ENCODE assay signal across 9 cellular contexts in the genomic region with DNA sequence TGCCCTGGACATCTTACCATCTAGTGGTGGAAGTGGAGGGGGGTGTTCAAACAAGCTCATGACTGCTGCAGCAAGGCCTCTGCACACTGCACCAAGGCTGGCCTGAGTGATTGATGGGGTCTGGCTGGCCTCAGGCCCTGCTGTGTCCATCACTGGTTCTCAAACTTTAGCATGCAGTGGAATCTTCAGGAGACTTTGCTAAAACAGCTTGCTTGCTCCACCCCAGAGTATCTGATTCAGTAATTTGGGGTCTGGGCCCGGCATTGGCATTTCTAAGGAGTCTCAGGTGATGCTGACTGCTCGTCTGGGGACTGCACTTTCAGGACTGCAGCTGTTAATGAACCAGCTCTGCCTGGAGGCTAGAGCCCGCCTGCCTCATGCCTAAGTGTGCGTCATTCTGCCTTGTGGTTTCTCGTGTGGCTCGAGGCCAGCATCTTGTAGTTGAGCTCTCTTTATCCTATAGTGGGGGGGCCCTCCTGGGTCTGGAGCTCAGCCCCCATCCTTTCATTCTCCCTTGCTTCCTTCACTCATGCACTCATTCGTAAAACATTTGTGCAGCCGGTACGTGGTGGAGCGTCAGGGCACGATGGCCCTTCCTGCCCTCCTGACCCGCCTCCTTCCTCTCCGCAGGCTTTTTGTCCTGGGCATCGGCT. TPM values are rescaled to one million over a fixed set of nuclear protein-coding genes. Genes with fewer than 3 reads are reported as not detected.
DNase-seq lines count a peak whose midpoint lies in the region; ATAC-seq, FAIRE-seq and TF ChIP-seq lines count a peak whose summit lies in the region.
"Had no signal": no experiment of that assay in that cellular context is flagged by ENCODE, and none has a peak within 500 bp of the region (broad histone marks: within the 10 kb centered on the region; RNA-seq: fewer than 3 reads in every experiment).

No MANE protein-coding gene starts in this region.

- peaks cover 29% of the 10 kb centered on the region for H3K4me1 ChIP-seq in endothelial cell of umbilical vein (ENCODE audit: control insufficient read depth, extremely low read depth, insufficient read depth, low read length)

- H3K27ac ChIP-seq in endothelial cell of umbilical vein (ENCODE audit: insufficient read depth, low read depth, low read length): peak overlapping the region; percentile 60

- H3K36me3 Mint-ChIP-seq in stimulated activated effector memory CD8-positive, alpha-beta T cell treated with anti-CD3 and anti-CD28 coated beads, Interleukin-12 subunit alpha, Interleukin-12 subunit beta, amount 100 ng/mL, for 72 hours: no peaks in the 10 kb centered on the region
- H3K36me3 Mint-ChIP-seq: CD4-positive, CD25-positive, alpha-beta regulatory T cell had no signal

- no peak overlapping the region for H3K4me3 Mint-ChIP-seq in stimulated activated effector memory CD8-positive, alpha-beta T cell treated with anti-CD3 and anti-CD28 coated beads, Interleukin-12 subunit alpha, Interleukin-12 subunit beta, amount 100 ng/mL, for 72 hours

- no peak overlapping the region for H2AFZ ChIP-seq in endothelial cell of umbilical vein (ENCODE audit: low read depth, low read length)

- no peak overlapping the region for H3K4me3 ChIP-seq in endothelial cell of umbilical vein (replicated peaks in 1 of 3; ENCODE audit: insufficient read depth in 1 of 3, low read depth in 1 of 3, low read length in 3 of 3)

- no peaks in the 10 kb centered on the region for H3K9me1 ChIP-seq in endothelial cell of umbilical vein (replicated peaks; ENCODE audit: control insufficient read depth, extremely low read depth, insufficient read depth, low read length)

- FAIRE-seq in endothelial cell of umbilical vein (lab: Jason Lieb, UNC) (peak; percentile 97), D721Med (lab: Jason Lieb, UNC) (no peak)

- peak; percentile 36 for ATAC-seq in stimulated activated effector memory CD8-positive, alpha-beta T cell treated with anti-CD3 and anti-CD28 coated beads, Interleukin-12 subunit alpha, Interleukin-12 subunit beta, amount 100 ng/mL, for 72 hours
- no peak for ATAC-seq in GM19397 (IDR thresholded peaks at IDR 0.05; ENCODE audit: unreplicated experiment)
- no peak for ATAC-seq in HG03354 (IDR thresholded peaks at IDR 0.05; ENCODE audit: poor library complexity, severe bottlenecking, unreplicated experiment)

- peak overlapping the region; percentile 11 for H3K9ac ChIP-seq in endothelial cell of umbilical vein (replicated peaks; ENCODE audit: extremely low read depth, insufficient read depth, low read length)

- peaks cover 13% of the 10 kb centered on the region for H3K4me1 Mint-ChIP-seq in stimulated activated effector memory CD8-positive, alpha-beta T cell treated with anti-CD3 and anti-CD28 coated beads, Interleukin-12 subunit alpha, Interleukin-12 subunit beta, amount 100 ng/mL, for 72 hours

- no peak for TF ChIP-seq CTCF in endothelial cell of umbilical vein (IDR thresholded peaks at IDR 0.05; ENCODE audit: extremely low read depth in 1 of 2, insufficient read depth in 1 of 2, low read depth in 1 of 2, low read length in 2 of 2)
- no peak for TF ChIP-seq CTCF in D721Med (IDR thresholded peaks at IDR 0.05; ENCODE audit: insufficient read depth, missing control alignments)

- peak; percentile 10 for DNase-seq in SIG-M5 treated with dmso at 0.1 percent for 504 hours (lab: John Stamatoyannopoulos, UW; ENCODE audit: unreplicated experiment)
- DNase-seq in SIG-M5 (lab: John Stamatoyannopoulos, UW): no peak
- DNase-seq in OCI-M1 (lab: John Stamatoyannopoulos, UW): peak; percentile 9
- peak; percentile 72 for DNase-seq in endothelial cell of umbilical vein (ENCODE audit: low read depth, low spot score)
- no peak for DNase-seq in stimulated activated effector memory CD8-positive, alpha-beta T cell treated with anti-CD3 and anti-CD28 coated beads, Interleukin-12 subunit alpha, Interleukin-12 subunit beta, amount 100 ng/mL, for 72 hours (ENCODE audit: low spot score in 2 of 2)
- DNase-seq in D721Med (ENCODE audit: insufficient read length, low spot score): no peak
- DNase-seq: CD4-positive, CD25-positive, alpha-beta regulatory T cell had no signal

- BruUV-seq in endothelial cell of umbilical vein (replicated peaks; lab: Mats Ljungman, UMichigan): no TSS peak

- H3K27me3 ChIP-seq in endothelial cell of umbilical vein (ENCODE audit: control insufficient read depth in 2 of 2, insufficient read depth in 2 of 2, low read length in 2 of 2): peaks cover 0 to 12% of the 10 kb centered on the region in 2 experiments

- H4K20me1 ChIP-seq in endothelial cell of umbilical vein (replicated peaks; ENCODE audit: control insufficient read depth, extremely low read depth, insufficient read depth, low read length): no peaks in the 10 kb centered on the region

- no peaks in the 10 kb centered on the region for H3K9me3 Mint-ChIP-seq in stimulated activated effector memory CD8-positive, alpha-beta T cell treated with anti-CD3 and anti-CD28 coated beads, Interleukin-12 subunit alpha, Interleukin-12 subunit beta, amount 100 ng/mL, for 72 hours

- H3K36me3 ChIP-seq in endothelial cell of umbilical vein (ENCODE audit: control insufficient read depth in 2 of 2, extremely low read depth in 1 of 2, insufficient read depth in 2 of 2, low read length in 2 of 2): no peaks in the 10 kb centered on the region

- CTCF ChIA-PET in endothelial cell of umbilical vein (lab: Charles Lee): interaction anchor here (0.6 to 8.4 kb wide), 7 partner anchors 20 to 216 kb away, joined by 3 to 334 read pairs (median 3); no protein-coding TSS in a partner anchor

- dilution Hi-C loops in endothelial cell of umbilical vein (cut with MboI; ENCODE audit: extremely low pct_ligation_motif_present, low sequenced_read_pairs): no loop called here

- H3K4me2 ChIP-seq in endothelial cell of umbilical vein (ENCODE audit: insufficient read depth, low read length): no peak overlapping the region

- intact Hi-C loops in endothelial cell of umbilical vein (cut with micrococcal nuclease): no loop called here

- H3K27ac Mint-ChIP-seq in stimulated activated effector memory CD8-positive, alpha-beta T cell treated with anti-CD3 and anti-CD28 coated beads, Interleukin-12 subunit alpha, Interleukin-12 subunit beta, amount 100 ng/mL, for 72 hours: no peak overlapping the region
- H3K27ac Mint-ChIP-seq: CD4-positive, CD25-positive, alpha-beta regulatory T cell had no signal

- no peak for TF ChIP-seq POLR2A in endothelial cell of umbilical vein (IDR thresholded peaks at IDR 0.05; ENCODE audit: low read depth, low read length)

- H3K79me2 ChIP-seq in endothelial cell of umbilical vein (ENCODE audit: control insufficient read depth, insufficient read depth, low read length): no peaks in the 10 kb centered on the region

- POLR2A ChIA-PET in endothelial cell of umbilical vein (lab: Charles Lee): no interaction called here

- no peaks in the 10 kb centered on the region for H3K9me3 ChIP-seq in endothelial cell of umbilical vein (replicated peaks; ENCODE audit: control insufficient read depth, insufficient read depth, low read length)

TF ChIP-seq in endothelial cell of umbilical vein, 7 proteins besides CTCF, POLR2A, EP300 and RAD21:
- TF ChIP-seq FOS (IDR thresholded peaks at IDR 0.05; ENCODE audit: borderline replicate concordance, insufficient read depth, low read length) (no peak), POLR2AphosphoS5 (IDR thresholded peaks at IDR 0.05; ENCODE audit: insufficient read depth, low read depth, low read length) (peak; percentile 49), GATA2 (IDR thresholded peaks at IDR 0.05; ENCODE audit: insufficient read depth, insufficient read length, low read depth, low read length) (no peak), EZH2 (IDR thresholded peaks at IDR 0.05; ENCODE audit: borderline replicate concordance, low read depth, low read length, severe bottlenecking) (no peak), MYC (IDR thresholded peaks at IDR 0.05; ENCODE audit: low read depth, low read length) (no peak)
- TF ChIP-seq, protein P1, sequence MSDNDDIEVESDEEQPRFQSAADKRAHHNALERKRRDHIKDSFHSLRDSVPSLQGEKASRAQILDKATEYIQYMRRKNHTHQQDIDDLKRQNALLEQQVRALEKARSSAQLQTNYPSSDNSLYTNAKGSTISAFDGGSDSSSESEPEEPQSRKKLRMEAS (IDR thresholded peaks at IDR 0.05; ENCODE audit: insufficient read depth, insufficient read length): no peak

RNA-seq across cellular contexts. Expression of gene MGAT5B, which starts 4.1 kb away (rescaled TPM):
- 2.1 and 2.3 TPM in 2 replicates for total RNA-seq in endothelial cell of umbilical vein
- polyA plus RNA-seq in endothelial cell of umbilical vein: 1.7 and 1.9 TPM in 2 replicates
- polyA plus RNA-seq in endothelial cell of umbilical vein (2011; cell fraction: cytosol; rRNA removed): 1.1 and 1.5 TPM in 2 replicates
- polyA plus RNA-seq in endothelial cell of umbilical vein (2011; cell fraction: nucleus; rRNA removed): 2.8 and 3.6 TPM in 2 replicates
- polyA plus RNA-seq in endothelial cell of umbilical vein (2012): 3.7 and 5.3 TPM in 2 replicates
- 0.64 and 1.2 TPM in 2 replicates for polyA minus RNA-seq in endothelial cell of umbilical vein
- 7.0 TPM for polyA minus RNA-seq in endothelial cell of umbilical vein (2011; cell fraction: cytosol; rRNA and poly(A)+ RNA removed)
- polyA minus RNA-seq in endothelial cell of umbilical vein (2011; cell fraction: nucleus; rRNA and poly(A)+ RNA removed): 1.5 and 3.8 TPM in 2 replicates
- total RNA-seq: CD4-positive, CD25-positive, alpha-beta regulatory T cell had no signal
- polyA plus RNA-seq: CD4-positive, CD25-positive, alpha-beta regulatory T cell had no signal

Comparison
In these comparisons a context has a peak if more than half of its experiments do, and no peak if none do; other contexts are left out.
1. DNase-seq: peak in SIG-M5 treated with dmso at 0.1 percent for 504 hours (single experiment), OCI-M1 (single experiment) and endothelial cell of umbilical vein (single experiment); none in SIG-M5 (single experiment), stimulated activated effector memory CD8-positive, alpha-beta T cell treated with anti-CD3 and anti-CD28 coated beads, Interleukin-12 subunit alpha, Interleukin-12 subunit beta, amount 100 ng/mL, for 72 hours (0 of 2) and D721Med (single experiment).